ENCODE assay signal across 13 cellular contexts in the genomic region with DNA sequence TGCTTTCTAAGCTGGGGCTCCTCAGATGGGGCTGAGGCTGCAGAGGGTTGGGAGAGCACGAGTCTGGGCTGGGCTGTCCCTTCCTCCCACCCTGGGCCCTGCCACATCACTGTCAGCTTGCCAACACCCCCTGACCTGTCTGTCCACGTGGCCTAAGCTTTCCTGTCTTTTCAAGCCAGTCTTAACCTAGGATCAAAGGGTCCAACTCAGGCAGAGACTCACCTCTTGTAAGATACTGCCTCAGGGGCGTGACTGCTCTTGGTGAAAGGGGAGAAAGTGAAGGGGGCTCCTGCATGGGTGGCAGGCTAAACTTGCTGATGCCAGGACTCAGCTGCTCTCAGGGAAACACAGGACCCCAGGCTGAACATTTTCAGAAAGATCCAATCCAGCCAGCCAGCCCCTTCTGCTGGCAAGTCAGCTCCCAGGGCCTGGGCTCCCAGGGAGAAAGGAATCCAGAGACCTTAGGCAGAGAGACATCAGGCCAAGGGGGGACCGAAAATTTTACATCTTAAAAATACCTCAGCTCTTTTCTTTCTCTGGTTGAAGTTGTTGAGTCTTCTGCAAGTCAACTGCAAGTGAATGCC.
A peak's percentile ranks its signal among the peaks of the same experiment; 100 is the strongest.
DNase-seq lines count a peak whose midpoint lies in the region; ATAC-seq and TF ChIP-seq lines count a peak whose summit lies in the region.
"Had no signal": no experiment of that assay in that cellular context is flagged by ENCODE, and none has a peak within 500 bp of the region (broad histone marks: within the 10 kb centered on the region; RNA-seq: fewer than 3 reads in every experiment).

No MANE protein-coding gene starts in this region.

- H3K9me3 ChIP-seq in BLaER1, result peaks cover 3% of the 10 kb centered on the region; the same call in 1 of the 2 replicates
- H3K9me3 ChIP-seq in trophoblast cell (ENCODE audit: insufficient read depth, low read depth, low read length), result no peaks in the 10 kb centered on the region
- H3K9me3 ChIP-seq: esophagus squamous epithelium had no signal

- H3K27me3 ChIP-seq in BLaER1, result no peaks in the 10 kb centered on the region
- H3K27me3 ChIP-seq in HL-60 (ENCODE audit: insufficient read depth, poor library complexity, severe bottlenecking), result no peaks in the 10 kb centered on the region
- no peaks in the 10 kb centered on the region for H3K27me3 ChIP-seq in trophoblast cell (ENCODE audit: insufficient read depth, low read length)
- H3K27me3 ChIP-seq: esophagus squamous epithelium had no signal

- DNase-seq in HL-60 (ENCODE audit: low read depth in 1 of 2, low spot score in 1 of 2) (no peak), trophoblast cell (no peak), omental fat pad (ENCODE audit: low spot score) (no peak)
- DNase-seq: esophagus squamous epithelium, left ventricle myocardium superior, NCI-H146, NCI-H345, Right ventricle myocardium superior, T-helper 2 cell had no signal

- no CpG with 5 or more reads among the region's 4 CpGs for WGBS in trophoblast cell (ENCODE audit: extremely low coverage, insufficient coverage, insufficient read length)

- H3K36me3 ChIP-seq in BLaER1 (no peaks in the 10 kb centered on the region), trophoblast cell (ENCODE audit: control insufficient read depth in 1 of 2, insufficient read depth in 2 of 2, low read length in 2 of 2) (no peaks in the 10 kb centered on the region)
- H3K36me3 ChIP-seq: esophagus squamous epithelium had no signal

- H3K9me3 Mint-ChIP-seq in dendritic cell treated with granulocyte-macrophage colony-stimulating factor and Interleukin-4, amounts not matched to agents 40 ng/mL and 50 ng/mL, for 4 days, result peaks cover 1% of the 10 kb centered on the region

- peak overlapping the region; percentile 55 for H3K4ac ChIP-seq in trophoblast cell (ENCODE audit: low read depth, low read length)

- H3K36me3 Mint-ChIP-seq in dendritic cell treated with granulocyte-macrophage colony-stimulating factor and Interleukin-4, amounts not matched to agents 40 ng/mL and 50 ng/mL, for 4 days (ENCODE audit: low read depth), result no peaks in the 10 kb centered on the region

- TF ChIP-seq CTCF in HL-60 (IDR thresholded peaks at IDR 0.05; ENCODE audit: insufficient read depth, low read length) (no peak), omental fat pad (IDR thresholded peaks at IDR 0.05) (no peak)

- peak overlapping the region; percentile 47 for H4K8ac ChIP-seq in trophoblast cell (ENCODE audit: low read depth, low read length)

- peak overlapping the region; percentile 12 for H2AFZ ChIP-seq in trophoblast cell (ENCODE audit: insufficient read depth, low read length, poor library complexity)

- H3K27me3 Mint-ChIP-seq in dendritic cell treated with granulocyte-macrophage colony-stimulating factor and Interleukin-4, amounts not matched to agents 40 ng/mL and 50 ng/mL, for 4 days, result no peaks in the 10 kb centered on the region

- H2AK5ac ChIP-seq in trophoblast cell (ENCODE audit: low read length), result peak overlapping the region; percentile 87

- H3K27ac ChIP-seq in BLaER1, result peak overlapping the region; percentile 95
- H3K27ac ChIP-seq in HL-60 (replicated peaks), result peak overlapping the region; percentile 6; the same call in 1 of the 2 replicates
- no peak overlapping the region for H3K27ac ChIP-seq in trophoblast cell (ENCODE audit: low read depth, low read length)

- no peaks in the 10 kb centered on the region for H4K20me1 ChIP-seq in BLaER1

- peak overlapping the region; percentile 74 for H2BK120ac ChIP-seq in trophoblast cell (ENCODE audit: insufficient read depth, low read length, poor library complexity)

- H3K9ac ChIP-seq in BLaER1 (peak overlapping the region; percentile 70), trophoblast cell (ENCODE audit: low read length) (no peak overlapping the region)

- H3K4me2 ChIP-seq in BLaER1 (peak overlapping the region; percentile 93), trophoblast cell (ENCODE audit: low read length) (no peak overlapping the region)

- peak overlapping the region; percentile 95 for H3K27ac Mint-ChIP-seq in dendritic cell treated with granulocyte-macrophage colony-stimulating factor and Interleukin-4, amounts not matched to agents 40 ng/mL and 50 ng/mL, for 4 days

- no peak overlapping the region for H4K12ac ChIP-seq in trophoblast cell (ENCODE audit: low read depth, low read length)

- H3K14ac ChIP-seq in trophoblast cell (ENCODE audit: low read length), result peak overlapping the region; percentile 68

- H3K23ac ChIP-seq in trophoblast cell (ENCODE audit: low read length), result no peak overlapping the region

- intact Hi-C loops in dendritic cell treated with granulocyte-macrophage colony-stimulating factor and Interleukin-4, amounts not matched to agents 40 ng/mL and 50 ng/mL, for 4 days (cut with micrococcal nuclease), result loop anchor here (5.0 kb wide), 2 partner anchors 65 to 225 kb away; no protein-coding TSS in a partner anchor

- peak overlapping the region; percentile 46 for H2BK5ac ChIP-seq in trophoblast cell (ENCODE audit: low read depth, low read length, poor library complexity)

- ATAC-seq in omental fat pad (ENCODE audit: low FRiP score), result no peak
- no peak for ATAC-seq in HG03521 (IDR thresholded peaks at IDR 0.05; ENCODE audit: unreplicated experiment)
- no peak for ATAC-seq in HG02938 (IDR thresholded peaks at IDR 0.05; ENCODE audit: unreplicated experiment)
- ATAC-seq: left ventricle myocardium superior had no signal

- H3K4me3 ChIP-seq in BLaER1 (no peak overlapping the region), HL-60 (replicated peaks; ENCODE audit: insufficient read depth, low read length) (no peak overlapping the region), trophoblast cell (ENCODE audit: low read depth, low read length) (no peak overlapping the region)
- H3K4me3 ChIP-seq: esophagus squamous epithelium had no signal

- peak overlapping the region; percentile 86 for H4K91ac ChIP-seq in trophoblast cell (ENCODE audit: low read depth, low read length)

- H2BK12ac ChIP-seq in trophoblast cell (ENCODE audit: low read length), result peak overlapping the region; percentile 95

- no peak overlapping the region for H3K4me3 Mint-ChIP-seq in dendritic cell treated with granulocyte-macrophage colony-stimulating factor and Interleukin-4, amounts not matched to agents 40 ng/mL and 50 ng/mL, for 4 days

- peak overlapping the region; percentile 62 for H3K18ac ChIP-seq in trophoblast cell (ENCODE audit: low read length)

- H3K79me2 ChIP-seq in trophoblast cell (ENCODE audit: control insufficient read depth, insufficient read depth, low read length, poor library complexity), result peaks cover 13% of the 10 kb centered on the region

- H3K4me1 ChIP-seq in BLaER1, result peaks cover 100% of the 10 kb centered on the region
- H3K4me1 ChIP-seq in trophoblast cell (ENCODE audit: control insufficient read depth in 1 of 2, insufficient read depth in 2 of 2, low read length in 2 of 2), result peaks cover 72% of the 10 kb centered on the region in 2 experiments

- H3K4me1 Mint-ChIP-seq in dendritic cell treated with granulocyte-macrophage colony-stimulating factor and Interleukin-4, amounts not matched to agents 40 ng/mL and 50 ng/mL, for 4 days (ENCODE audit: low read depth), result peaks cover 94% of the 10 kb centered on the region

- peaks cover 62% of the 10 kb centered on the region for H3K79me1 ChIP-seq in trophoblast cell (ENCODE audit: low read length)
